Comparison of ENCODE assay signal across 1 cellular context in the genomic region with DNA sequence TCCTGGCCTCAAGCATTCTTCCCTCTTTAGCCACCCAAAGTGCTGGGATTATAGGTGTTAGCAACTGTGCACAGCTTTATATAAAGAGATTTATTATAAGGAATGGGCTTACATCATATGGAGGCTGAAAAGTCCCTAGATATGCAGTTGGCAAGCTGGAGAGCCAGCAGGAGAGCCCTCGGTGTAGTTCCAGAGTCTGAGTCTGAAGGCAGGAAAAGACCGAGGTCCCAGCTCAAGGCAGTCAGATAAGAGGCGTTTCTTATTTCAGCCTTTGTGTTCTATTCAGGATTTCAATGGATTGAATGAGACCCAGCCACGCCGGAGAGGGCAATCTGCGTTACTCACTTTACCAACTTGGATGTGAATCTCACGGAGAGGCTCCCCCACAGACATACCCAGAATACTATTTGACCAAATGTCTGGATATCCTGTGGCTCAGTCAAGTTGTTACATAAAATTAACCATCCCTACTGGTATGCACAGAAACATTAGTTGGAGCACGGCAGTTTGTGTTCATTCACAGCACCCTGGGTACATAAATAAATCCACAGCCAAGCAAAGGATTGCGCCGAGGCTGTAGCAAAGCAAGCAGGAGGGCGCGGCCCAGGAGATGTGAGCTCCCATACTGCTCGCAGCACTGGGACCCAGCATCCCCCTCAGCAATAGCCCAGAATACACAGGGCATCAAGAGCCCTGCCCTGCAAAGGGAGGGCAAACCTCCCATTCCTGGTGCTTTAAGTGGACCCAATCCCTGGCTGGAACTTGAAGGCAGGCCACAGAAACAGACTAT.
TF ChIP-seq lines count a peak whose summit lies in the region.

No MANE protein-coding gene starts in this region.

TF ChIP-seq in HEK293T, 16 proteins besides CTCF, POLR2A, EP300 and RAD21 (continued from another document):
- TF ChIP-seq FOXA1 (IDR thresholded peaks at IDR 0.05) (no peak), LEF1 (IDR thresholded peaks at IDR 0.05; ENCODE audit: borderline replicate concordance) (no peak), SP1 (IDR thresholded peaks at IDR 0.05) (no peak), CTBP1 (IDR thresholded peaks at IDR 0.05; ENCODE audit: borderline replicate concordance) (no peak), ARNT (IDR thresholded peaks at IDR 0.05) (no peak), ZNF384 (IDR thresholded peaks at IDR 0.05) (no peak), NFRKB (IDR thresholded peaks at IDR 0.05) (no peak), FOXK2 (IDR thresholded peaks at IDR 0.05) (no peak), HDGF (IDR thresholded peaks at IDR 0.05; ENCODE audit: borderline replicate concordance) (no peak), L3MBTL2 (conservative IDR thresholded peaks at IDR 0.05) (no peak), BHLHE40 (IDR thresholded peaks at IDR 0.05; ENCODE audit: borderline replicate concordance) (no peak)
- TF ChIP-seq, protein P1, sequence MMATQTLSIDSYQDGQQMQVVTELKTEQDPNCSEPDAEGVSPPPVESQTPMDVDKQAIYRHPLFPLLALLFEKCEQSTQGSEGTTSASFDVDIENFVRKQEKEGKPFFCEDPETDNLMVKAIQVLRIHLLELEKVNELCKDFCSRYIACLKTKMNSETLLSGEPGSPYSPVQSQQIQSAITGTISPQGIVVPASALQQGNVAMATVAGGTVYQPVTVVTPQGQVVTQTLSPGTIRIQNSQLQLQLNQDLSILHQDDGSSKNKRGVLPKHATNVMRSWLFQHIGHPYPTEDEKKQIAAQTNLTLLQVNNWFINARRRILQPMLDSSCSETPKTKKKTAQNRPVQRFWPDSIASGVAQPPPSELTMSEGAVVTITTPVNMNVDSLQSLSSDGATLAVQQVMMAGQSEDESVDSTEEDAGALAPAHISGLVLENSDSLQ (IDR thresholded peaks at IDR 0.05) = no peak
TF ChIP-seq in HEK293T: peak in this region for 0.
